ENCODE assay signal across 3 cellular contexts in genomic region chr3:27737091-27737490, GRCh38.
"Had no signal": no experiment of that assay in that cellular context is flagged by ENCODE, and none has a peak within 500 bp of the region (broad histone marks: within the 10 kb centered on the region; RNA-seq: fewer than 3 reads in every experiment).

No MANE protein-coding gene starts in this region.

- ATAC-seq: GM12878 had no signal

- DNase-seq: GDM1, GF-D8 had no signal
